Comparison of ENCODE assay signal across 1 cellular context in the genomic region with DNA sequence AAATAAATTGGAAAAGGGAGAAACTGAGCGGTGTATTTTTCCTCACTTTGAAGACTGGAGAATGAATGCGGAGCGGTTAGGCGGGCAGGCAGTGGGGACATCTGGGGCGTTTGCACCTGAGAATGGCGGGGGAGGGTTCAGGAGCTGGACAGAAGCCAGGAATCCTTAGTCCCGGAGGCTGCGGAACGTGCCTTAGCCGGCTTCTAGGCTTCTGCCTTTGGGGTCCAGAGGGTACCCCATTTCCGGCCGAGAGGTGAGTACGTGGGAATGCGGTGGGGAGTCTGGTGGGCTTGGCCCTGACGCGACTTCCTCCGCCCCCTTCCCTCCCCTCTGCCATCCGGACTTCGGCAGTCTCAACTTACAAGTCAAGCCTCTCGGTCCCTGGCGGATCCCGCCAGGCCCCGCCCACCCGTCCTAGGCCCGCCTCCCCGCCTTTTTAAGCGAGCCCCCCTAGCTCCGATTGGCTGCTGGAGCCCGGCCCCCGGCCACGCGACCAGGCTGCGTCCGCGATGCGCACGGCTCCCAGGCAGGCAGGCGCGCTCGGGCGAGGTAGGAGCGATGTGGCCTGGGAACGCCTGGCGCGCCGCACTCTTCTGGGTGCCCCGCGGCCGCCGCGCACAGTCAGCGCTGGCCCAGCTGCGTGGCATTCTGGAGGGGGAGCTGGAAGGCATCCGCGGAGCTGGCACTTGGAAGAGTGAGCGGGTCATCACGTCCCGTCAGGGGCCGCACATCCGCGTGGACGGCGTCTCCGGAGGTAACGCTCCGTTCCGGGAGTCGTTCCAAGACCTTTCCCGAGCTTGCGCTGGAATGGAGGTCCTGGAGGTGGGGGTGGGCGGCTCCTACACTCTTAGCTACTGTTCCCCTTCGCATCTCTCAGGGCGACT.
TF ChIP-seq lines count a peak whose summit lies in the region.

A gene (plus strand): TSS at position 525 of the 884 bp plus-strand sequence. CDS start 34 bp downstream, at position 559.

TF ChIP-seq in K562, 482 proteins besides CTCF, POLR2A, EP300 and RAD21 (continued from another document and continues in another):
- TF ChIP-seq, protein P1, sequence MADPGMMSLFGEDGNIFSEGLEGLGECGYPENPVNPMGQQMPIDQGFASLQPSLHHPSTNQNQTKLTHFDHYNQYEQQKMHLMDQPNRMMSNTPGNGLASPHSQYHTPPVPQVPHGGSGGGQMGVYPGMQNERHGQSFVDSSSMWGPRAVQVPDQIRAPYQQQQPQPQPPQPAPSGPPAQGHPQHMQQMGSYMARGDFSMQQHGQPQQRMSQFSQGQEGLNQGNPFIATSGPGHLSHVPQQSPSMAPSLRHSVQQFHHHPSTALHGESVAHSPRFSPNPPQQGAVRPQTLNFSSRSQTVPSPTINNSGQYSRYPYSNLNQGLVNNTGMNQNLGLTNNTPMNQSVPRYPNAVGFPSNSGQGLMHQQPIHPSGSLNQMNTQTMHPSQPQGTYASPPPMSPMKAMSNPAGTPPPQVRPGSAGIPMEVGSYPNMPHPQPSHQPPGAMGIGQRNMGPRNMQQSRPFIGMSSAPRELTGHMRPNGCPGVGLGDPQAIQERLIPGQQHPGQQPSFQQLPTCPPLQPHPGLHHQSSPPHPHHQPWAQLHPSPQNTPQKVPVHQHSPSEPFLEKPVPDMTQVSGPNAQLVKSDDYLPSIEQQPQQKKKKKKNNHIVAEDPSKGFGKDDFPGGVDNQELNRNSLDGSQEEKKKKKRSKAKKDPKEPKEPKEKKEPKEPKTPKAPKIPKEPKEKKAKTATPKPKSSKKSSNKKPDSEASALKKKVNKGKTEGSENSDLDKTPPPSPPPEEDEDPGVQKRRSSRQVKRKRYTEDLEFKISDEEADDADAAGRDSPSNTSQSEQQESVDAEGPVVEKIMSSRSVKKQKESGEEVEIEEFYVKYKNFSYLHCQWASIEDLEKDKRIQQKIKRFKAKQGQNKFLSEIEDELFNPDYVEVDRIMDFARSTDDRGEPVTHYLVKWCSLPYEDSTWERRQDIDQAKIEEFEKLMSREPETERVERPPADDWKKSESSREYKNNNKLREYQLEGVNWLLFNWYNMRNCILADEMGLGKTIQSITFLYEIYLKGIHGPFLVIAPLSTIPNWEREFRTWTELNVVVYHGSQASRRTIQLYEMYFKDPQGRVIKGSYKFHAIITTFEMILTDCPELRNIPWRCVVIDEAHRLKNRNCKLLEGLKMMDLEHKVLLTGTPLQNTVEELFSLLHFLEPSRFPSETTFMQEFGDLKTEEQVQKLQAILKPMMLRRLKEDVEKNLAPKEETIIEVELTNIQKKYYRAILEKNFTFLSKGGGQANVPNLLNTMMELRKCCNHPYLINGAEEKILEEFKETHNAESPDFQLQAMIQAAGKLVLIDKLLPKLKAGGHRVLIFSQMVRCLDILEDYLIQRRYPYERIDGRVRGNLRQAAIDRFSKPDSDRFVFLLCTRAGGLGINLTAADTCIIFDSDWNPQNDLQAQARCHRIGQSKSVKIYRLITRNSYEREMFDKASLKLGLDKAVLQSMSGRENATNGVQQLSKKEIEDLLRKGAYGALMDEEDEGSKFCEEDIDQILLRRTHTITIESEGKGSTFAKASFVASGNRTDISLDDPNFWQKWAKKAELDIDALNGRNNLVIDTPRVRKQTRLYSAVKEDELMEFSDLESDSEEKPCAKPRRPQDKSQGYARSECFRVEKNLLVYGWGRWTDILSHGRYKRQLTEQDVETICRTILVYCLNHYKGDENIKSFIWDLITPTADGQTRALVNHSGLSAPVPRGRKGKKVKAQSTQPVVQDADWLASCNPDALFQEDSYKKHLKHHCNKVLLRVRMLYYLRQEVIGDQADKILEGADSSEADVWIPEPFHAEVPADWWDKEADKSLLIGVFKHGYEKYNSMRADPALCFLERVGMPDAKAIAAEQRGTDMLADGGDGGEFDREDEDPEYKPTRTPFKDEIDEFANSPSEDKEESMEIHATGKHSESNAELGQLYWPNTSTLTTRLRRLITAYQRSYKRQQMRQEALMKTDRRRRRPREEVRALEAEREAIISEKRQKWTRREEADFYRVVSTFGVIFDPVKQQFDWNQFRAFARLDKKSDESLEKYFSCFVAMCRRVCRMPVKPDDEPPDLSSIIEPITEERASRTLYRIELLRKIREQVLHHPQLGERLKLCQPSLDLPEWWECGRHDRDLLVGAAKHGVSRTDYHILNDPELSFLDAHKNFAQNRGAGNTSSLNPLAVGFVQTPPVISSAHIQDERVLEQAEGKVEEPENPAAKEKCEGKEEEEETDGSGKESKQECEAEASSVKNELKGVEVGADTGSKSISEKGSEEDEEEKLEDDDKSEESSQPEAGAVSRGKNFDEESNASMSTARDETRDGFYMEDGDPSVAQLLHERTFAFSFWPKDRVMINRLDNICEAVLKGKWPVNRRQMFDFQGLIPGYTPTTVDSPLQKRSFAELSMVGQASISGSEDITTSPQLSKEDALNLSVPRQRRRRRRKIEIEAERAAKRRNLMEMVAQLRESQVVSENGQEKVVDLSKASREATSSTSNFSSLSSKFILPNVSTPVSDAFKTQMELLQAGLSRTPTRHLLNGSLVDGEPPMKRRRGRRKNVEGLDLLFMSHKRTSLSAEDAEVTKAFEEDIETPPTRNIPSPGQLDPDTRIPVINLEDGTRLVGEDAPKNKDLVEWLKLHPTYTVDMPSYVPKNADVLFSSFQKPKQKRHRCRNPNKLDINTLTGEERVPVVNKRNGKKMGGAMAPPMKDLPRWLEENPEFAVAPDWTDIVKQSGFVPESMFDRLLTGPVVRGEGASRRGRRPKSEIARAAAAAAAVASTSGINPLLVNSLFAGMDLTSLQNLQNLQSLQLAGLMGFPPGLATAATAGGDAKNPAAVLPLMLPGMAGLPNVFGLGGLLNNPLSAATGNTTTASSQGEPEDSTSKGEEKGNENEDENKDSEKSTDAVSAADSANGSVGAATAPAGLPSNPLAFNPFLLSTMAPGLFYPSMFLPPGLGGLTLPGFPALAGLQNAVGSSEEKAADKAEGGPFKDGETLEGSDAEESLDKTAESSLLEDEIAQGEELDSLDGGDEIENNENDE (IDR thresholded peaks at IDR 0.05; ENCODE audit: low read depth, low read length) = no peak
- TF ChIP-seq, protein P2, sequence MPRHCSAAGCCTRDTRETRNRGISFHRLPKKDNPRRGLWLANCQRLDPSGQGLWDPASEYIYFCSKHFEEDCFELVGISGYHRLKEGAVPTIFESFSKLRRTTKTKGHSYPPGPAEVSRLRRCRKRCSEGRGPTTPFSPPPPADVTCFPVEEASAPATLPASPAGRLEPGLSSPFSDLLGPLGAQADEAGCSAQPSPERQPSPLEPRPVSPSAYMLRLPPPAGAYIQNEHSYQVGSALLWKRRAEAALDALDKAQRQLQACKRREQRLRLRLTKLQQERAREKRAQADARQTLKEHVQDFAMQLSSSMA (CRISPR knock-in tag; IDR thresholded peaks at IDR 0.05) = no peak
- TF ChIP-seq, protein P3, sequence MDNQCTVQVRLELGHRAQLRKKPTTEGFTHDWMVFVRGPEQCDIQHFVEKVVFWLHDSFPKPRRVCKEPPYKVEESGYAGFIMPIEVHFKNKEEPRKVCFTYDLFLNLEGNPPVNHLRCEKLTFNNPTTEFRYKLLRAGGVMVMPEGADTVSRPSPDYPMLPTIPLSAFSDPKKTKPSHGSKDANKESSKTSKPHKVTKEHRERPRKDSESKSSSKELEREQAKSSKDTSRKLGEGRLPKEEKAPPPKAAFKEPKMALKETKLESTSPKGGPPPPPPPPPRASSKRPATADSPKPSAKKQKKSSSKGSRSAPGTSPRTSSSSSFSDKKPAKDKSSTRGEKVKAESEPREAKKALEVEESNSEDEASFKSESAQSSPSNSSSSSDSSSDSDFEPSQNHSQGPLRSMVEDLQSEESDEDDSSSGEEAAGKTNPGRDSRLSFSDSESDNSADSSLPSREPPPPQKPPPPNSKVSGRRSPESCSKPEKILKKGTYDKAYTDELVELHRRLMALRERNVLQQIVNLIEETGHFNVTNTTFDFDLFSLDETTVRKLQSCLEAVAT (IDR thresholded peaks at IDR 0.05) = no peak; a peak in 1 of 4 replicates
- TF ChIP-seq BACH1 (tag; IDR thresholded peaks at IDR 0.05) = no peak
- no peak for TF ChIP-seq TAF9B (IDR thresholded peaks at IDR 0.05; ENCODE audit: partially characterized antibody)
- TF ChIP-seq LCOR (CRISPR knock-in tag; IDR thresholded peaks at IDR 0.05) = no peak
- TF ChIP-seq EGR1 (conservative IDR thresholded peaks at IDR 0.05) = peak; percentile 46
- TF ChIP-seq, protein P4, sequence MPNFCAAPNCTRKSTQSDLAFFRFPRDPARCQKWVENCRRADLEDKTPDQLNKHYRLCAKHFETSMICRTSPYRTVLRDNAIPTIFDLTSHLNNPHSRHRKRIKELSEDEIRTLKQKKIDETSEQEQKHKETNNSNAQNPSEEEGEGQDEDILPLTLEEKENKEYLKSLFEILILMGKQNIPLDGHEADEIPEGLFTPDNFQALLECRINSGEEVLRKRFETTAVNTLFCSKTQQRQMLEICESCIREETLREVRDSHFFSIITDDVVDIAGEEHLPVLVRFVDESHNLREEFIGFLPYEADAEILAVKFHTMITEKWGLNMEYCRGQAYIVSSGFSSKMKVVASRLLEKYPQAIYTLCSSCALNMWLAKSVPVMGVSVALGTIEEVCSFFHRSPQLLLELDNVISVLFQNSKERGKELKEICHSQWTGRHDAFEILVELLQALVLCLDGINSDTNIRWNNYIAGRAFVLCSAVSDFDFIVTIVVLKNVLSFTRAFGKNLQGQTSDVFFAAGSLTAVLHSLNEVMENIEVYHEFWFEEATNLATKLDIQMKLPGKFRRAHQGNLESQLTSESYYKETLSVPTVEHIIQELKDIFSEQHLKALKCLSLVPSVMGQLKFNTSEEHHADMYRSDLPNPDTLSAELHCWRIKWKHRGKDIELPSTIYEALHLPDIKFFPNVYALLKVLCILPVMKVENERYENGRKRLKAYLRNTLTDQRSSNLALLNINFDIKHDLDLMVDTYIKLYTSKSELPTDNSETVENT (CRISPR knock-in tag; IDR thresholded peaks at IDR 0.05) = peak; percentile 29; the same call in 1 of the 2 replicates
- TF ChIP-seq POLR3G (IDR thresholded peaks at IDR 0.05; ENCODE audit: extremely low read depth, insufficient read length, insufficient replicate concordance) = no peak
- TF ChIP-seq, protein P5, sequence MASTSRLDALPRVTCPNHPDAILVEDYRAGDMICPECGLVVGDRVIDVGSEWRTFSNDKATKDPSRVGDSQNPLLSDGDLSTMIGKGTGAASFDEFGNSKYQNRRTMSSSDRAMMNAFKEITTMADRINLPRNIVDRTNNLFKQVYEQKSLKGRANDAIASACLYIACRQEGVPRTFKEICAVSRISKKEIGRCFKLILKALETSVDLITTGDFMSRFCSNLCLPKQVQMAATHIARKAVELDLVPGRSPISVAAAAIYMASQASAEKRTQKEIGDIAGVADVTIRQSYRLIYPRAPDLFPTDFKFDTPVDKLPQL (IDR thresholded peaks at IDR 0.05; ENCODE audit: extremely low read depth, insufficient read length) = no peak
- TF ChIP-seq, protein P6, sequence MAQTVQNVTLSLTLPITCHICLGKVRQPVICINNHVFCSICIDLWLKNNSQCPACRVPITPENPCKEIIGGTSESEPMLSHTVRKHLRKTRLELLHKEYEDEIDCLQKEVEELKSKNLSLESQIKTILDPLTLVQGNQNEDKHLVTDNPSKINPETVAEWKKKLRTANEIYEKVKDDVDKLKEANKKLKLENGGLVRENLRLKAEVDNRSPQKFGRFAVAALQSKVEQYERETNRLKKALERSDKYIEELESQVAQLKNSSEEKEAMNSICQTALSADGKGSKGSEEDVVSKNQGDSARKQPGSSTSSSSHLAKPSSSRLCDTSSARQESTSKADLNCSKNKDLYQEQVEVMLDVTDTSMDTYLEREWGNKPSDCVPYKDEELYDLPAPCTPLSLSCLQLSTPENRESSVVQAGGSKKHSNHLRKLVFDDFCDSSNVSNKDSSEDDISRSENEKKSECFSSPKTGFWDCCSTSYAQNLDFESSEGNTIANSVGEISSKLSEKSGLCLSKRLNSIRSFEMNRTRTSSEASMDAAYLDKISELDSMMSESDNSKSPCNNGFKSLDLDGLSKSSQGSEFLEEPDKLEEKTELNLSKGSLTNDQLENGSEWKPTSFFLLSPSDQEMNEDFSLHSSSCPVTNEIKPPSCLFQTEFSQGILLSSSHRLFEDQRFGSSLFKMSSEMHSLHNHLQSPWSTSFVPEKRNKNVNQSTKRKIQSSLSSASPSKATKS (CRISPR knock-in tag; IDR thresholded peaks at IDR 0.05) = no peak
- TF ChIP-seq, protein P7, sequence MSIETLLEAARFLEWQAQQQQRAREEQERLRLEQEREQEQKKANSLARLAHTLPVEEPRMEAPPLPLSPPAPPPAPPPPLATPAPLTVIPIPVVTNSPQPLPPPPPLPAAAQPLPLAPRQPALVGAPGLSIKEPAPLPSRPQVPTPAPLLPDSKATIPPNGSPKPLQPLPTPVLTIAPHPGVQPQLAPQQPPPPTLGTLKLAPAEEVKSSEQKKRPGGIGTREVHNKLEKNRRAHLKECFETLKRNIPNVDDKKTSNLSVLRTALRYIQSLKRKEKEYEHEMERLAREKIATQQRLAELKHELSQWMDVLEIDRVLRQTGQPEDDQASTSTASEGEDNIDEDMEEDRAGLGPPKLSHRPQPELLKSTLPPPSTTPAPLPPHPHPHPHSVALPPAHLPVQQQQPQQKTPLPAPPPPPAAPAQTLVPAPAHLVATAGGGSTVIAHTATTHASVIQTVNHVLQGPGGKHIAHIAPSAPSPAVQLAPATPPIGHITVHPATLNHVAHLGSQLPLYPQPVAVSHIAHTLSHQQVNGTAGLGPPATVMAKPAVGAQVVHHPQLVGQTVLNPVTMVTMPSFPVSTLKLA (conservative IDR thresholded peaks at IDR 0.05) = peak; percentile 91 to 97
- peak in 1 of 2 experiments; percentile 44; a peak in 1 of 4 replicates for TF ChIP-seq FOXK2 (conservative IDR thresholded peaks at IDR 0.05 in 1 of 2, IDR thresholded peaks at IDR 0.05 in 1 of 2; ENCODE audit: low read depth in 2 of 2)
- TF ChIP-seq, protein P8, sequence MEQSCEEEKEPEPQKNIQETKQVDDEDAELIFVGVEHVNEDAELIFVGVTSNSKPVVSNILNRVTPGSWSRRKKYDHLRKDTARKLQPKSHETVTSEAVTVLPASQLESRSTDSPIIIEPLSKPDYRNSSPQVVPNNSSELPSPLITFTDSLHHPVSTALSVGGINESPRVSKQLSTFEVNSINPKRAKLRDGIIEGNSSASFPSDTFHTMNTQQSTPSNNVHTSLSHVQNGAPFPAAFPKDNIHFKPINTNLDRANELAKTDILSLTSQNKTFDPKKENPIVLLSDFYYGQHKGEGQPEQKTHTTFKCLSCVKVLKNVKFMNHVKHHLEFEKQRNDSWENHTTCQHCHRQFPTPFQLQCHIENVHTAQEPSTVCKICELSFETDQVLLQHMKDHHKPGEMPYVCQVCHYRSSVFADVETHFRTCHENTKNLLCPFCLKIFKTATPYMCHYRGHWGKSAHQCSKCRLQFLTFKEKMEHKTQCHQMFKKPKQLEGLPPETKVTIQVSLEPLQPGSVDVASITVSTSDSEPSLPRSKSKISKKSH (CRISPR knock-in tag; IDR thresholded peaks at IDR 0.05) = no peak
- TF ChIP-seq BCOR (IDR thresholded peaks at IDR 0.05) = no peak
- TF ChIP-seq, protein P9, sequence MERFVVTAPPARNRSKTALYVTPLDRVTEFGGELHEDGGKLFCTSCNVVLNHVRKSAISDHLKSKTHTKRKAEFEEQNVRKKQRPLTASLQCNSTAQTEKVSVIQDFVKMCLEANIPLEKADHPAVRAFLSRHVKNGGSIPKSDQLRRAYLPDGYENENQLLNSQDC (CRISPR knock-in tag; IDR thresholded peaks at IDR 0.05) = no peak
- no peak for TF ChIP-seq PYGO2 (tag; IDR thresholded peaks at IDR 0.05)
- no peak for TF ChIP-seq SNRNP70 (optimal IDR thresholded peaks at IDR 0.05; ENCODE audit: low read depth, low read length)
- TF ChIP-seq NELFE (IDR thresholded peaks at IDR 0.05; ENCODE audit: insufficient read depth, insufficient read length) = no peak
- TF ChIP-seq, protein P10, sequence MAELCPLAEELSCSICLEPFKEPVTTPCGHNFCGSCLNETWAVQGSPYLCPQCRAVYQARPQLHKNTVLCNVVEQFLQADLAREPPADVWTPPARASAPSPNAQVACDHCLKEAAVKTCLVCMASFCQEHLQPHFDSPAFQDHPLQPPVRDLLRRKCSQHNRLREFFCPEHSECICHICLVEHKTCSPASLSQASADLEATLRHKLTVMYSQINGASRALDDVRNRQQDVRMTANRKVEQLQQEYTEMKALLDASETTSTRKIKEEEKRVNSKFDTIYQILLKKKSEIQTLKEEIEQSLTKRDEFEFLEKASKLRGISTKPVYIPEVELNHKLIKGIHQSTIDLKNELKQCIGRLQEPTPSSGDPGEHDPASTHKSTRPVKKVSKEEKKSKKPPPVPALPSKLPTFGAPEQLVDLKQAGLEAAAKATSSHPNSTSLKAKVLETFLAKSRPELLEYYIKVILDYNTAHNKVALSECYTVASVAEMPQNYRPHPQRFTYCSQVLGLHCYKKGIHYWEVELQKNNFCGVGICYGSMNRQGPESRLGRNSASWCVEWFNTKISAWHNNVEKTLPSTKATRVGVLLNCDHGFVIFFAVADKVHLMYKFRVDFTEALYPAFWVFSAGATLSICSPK (IDR thresholded peaks at IDR 0.05; ENCODE audit: borderline replicate concordance) = no peak
